8 cellular contexts compared by ENCODE assay signal in the genomic region with DNA sequence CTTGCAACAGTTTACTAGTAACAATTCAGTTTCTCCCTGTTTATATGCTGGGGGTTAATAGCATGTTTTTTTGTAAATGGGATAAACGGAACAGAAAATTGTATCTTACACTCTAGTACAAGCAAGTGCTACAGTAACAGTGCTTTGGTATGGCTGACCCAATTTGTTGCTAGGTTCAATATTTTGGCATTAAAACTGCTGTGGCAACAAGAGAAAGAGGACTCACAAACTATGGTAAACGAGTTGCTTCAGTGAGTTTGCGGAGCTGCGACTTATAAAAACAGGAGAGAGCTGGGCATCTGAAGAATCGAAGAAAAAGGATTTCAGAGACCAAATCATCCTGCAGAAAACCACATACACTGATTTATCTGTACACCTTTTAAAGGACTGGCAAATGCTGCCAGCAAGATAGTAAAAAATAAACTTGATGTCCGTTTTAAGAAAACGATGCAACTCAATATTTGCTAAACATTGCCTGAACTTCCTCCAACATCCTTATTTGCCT. TPM values are rescaled to one million over a fixed set of nuclear protein-coding genes. Genes with fewer than 3 reads are reported as not detected.
DNase-seq lines count a peak whose midpoint lies in the region; ATAC-seq and TF ChIP-seq lines count a peak whose summit lies in the region.

No MANE protein-coding gene starts in this region.

- peak; percentile 19 for DNase-seq in NCI-H748 (lab: John Stamatoyannopoulos, UW; ENCODE audit: unreplicated experiment)
- no peak for DNase-seq in NCI-H748 treated with DMSO at 0.1 percent for 48 hours (lab: John Stamatoyannopoulos, UW)
- no peak for DNase-seq in activated CD4-positive, alpha-beta memory T cell treated with anti-CD3 and anti-CD28 coated beads, Interleukin-2, amount 10 ng/mL, durations not matched to agents 7 days and 5 days
- peak; percentile 43 for DNase-seq in globus pallidus (ENCODE audit: low spot score)
- DNase-seq in gastrocnemius medialis: no peak
- DNase-seq in posterior vena cava (ENCODE audit: low spot score): no peak
- DNase-seq in OCI-M2 (lab: John Stamatoyannopoulos, UW; ENCODE audit: unreplicated experiment): no peak

- H3K36me3 Mint-ChIP-seq in activated CD4-positive, alpha-beta memory T cell treated with anti-CD3 and anti-CD28 coated beads, Interleukin-2, amount 10 ng/mL, durations not matched to agents 7 days and 5 days (ENCODE audit: low read depth): peaks cover 47% of the 10 kb centered on the region

- in situ Hi-C loops in gastrocnemius medialis (cut with MboI; ENCODE audit: low sequenced_read_pairs in 4 of 4): loop anchor here in 1 of 4 donors (25.0 kb wide), 1 partner anchor 155 kb away; no protein-coding TSS in a partner anchor

- peak overlapping the region; percentile 95 to 99 (median 97) for H3K27ac ChIP-seq in gastrocnemius medialis

- H3K9me3 Mint-ChIP-seq in activated CD4-positive, alpha-beta memory T cell treated with anti-CD3 and anti-CD28 coated beads, Interleukin-2, amount 10 ng/mL, durations not matched to agents 7 days and 5 days: no peaks in the 10 kb centered on the region

- TF ChIP-seq POLR2A in gastrocnemius medialis (IDR thresholded peaks at IDR 0.05): no peak

- H3K27ac Mint-ChIP-seq in activated CD4-positive, alpha-beta memory T cell treated with anti-CD3 and anti-CD28 coated beads, Interleukin-2, amount 10 ng/mL, durations not matched to agents 7 days and 5 days: peak overlapping the region; percentile 97

- POLR2A ChIA-PET in activated CD4-positive, alpha-beta memory T cell treated with anti-CD3 and anti-CD28 coated beads, Interleukin-2, amount 10 ng/mL, durations not matched to agents 7 days and 5 days (lab: Charles Lee): interaction anchor here (1.0 to 4.9 kb wide), 6 partner anchors 8 to 154 kb away, joined by 3 to 46 read pairs (median 6); no protein-coding TSS in a partner anchor

- H3K27me3 Mint-ChIP-seq in activated CD4-positive, alpha-beta memory T cell treated with anti-CD3 and anti-CD28 coated beads, Interleukin-2, amount 10 ng/mL, durations not matched to agents 7 days and 5 days: no peaks in the 10 kb centered on the region

- no peaks in the 10 kb centered on the region for H3K36me3 ChIP-seq in gastrocnemius medialis

- H3K9me3 ChIP-seq in gastrocnemius medialis: no peaks in the 10 kb centered on the region

- no peak for TF ChIP-seq CTCF in gastrocnemius medialis (IDR thresholded peaks at IDR 0.05 in 4 of 5, conservative IDR thresholded peaks at IDR 0.05 in 1 of 5)

- CTCF ChIA-PET in activated CD4-positive, alpha-beta memory T cell treated with anti-CD3 and anti-CD28 coated beads, Interleukin-2, amount 10 ng/mL, durations not matched to agents 7 days and 5 days (lab: Charles Lee): interaction anchor here (1.0 to 1.5 kb wide), 3 partner anchors 8 to 154 kb away, joined by 3 to 5 read pairs (median 3); no protein-coding TSS in a partner anchor

- H3K4me1 ChIP-seq in gastrocnemius medialis: peaks cover 12 to 34% of the 10 kb centered on the region in 2 donors

- peaks cover 51% of the 10 kb centered on the region for H3K4me1 Mint-ChIP-seq in activated CD4-positive, alpha-beta memory T cell treated with anti-CD3 and anti-CD28 coated beads, Interleukin-2, amount 10 ng/mL, durations not matched to agents 7 days and 5 days

- ATAC-seq in gastrocnemius medialis (no peak), GM21381 (IDR thresholded peaks at IDR 0.05; ENCODE audit: unreplicated experiment) (no peak)

- no peaks in the 10 kb centered on the region for H3K27me3 ChIP-seq in gastrocnemius medialis

- intact Hi-C loops in gastrocnemius medialis (cut with DNase I; ENCODE audit: low total_unique reads) (loop anchor here (10.0 kb wide), 1 partner anchor 558 kb away; no protein-coding TSS in a partner anchor), posterior vena cava (cut with DNase I) (loop anchor here in 1 of 2 donors (10.0 kb wide), 1 partner anchor 118 kb away; no protein-coding TSS in a partner anchor)

- H3K4me3 ChIP-seq in gastrocnemius medialis: peak overlapping the region; percentile 82 to 94 (median 85)

- H3K4me3 Mint-ChIP-seq in activated CD4-positive, alpha-beta memory T cell treated with anti-CD3 and anti-CD28 coated beads, Interleukin-2, amount 10 ng/mL, durations not matched to agents 7 days and 5 days: peak overlapping the region; percentile 98

RNA-seq across cellular contexts. Expression of a gene that starts 2.2 kb away (rescaled TPM):
- total RNA-seq in activated CD4-positive, alpha-beta memory T cell treated with anti-CD3 and anti-CD28 coated beads, Interleukin-2, amount 10 ng/mL, durations not matched to agents 7 days and 5 days: 100 to 1,000 TPM; 111 to 121 TPM
- total RNA-seq in gastrocnemius medialis: 10 to 100 TPM; 69.2 to 80.1 (median 77.2) TPM
- total RNA-seq in posterior vena cava: 100 to 1,000 TPM; 126 to 138 TPM

RNA-seq across cellular contexts. Expression of a gene that starts 2.6 kb away (rescaled TPM):
- total RNA-seq in activated CD4-positive, alpha-beta memory T cell treated with anti-CD3 and anti-CD28 coated beads, Interleukin-2, amount 10 ng/mL, durations not matched to agents 7 days and 5 days: 10 to 100 TPM; 31.0 to 31.4 TPM
- total RNA-seq in gastrocnemius medialis: 10 to 100 TPM in 3 of 4 donors, 1 to 10 TPM in 1; 7.2 to 15.2 (median 12.3) TPM
- 10 to 100 TPM; 35.1 to 35.8 TPM for total RNA-seq in posterior vena cava

Comparison
In these comparisons a context has a peak if more than half of its experiments do, and no peak if none do; other contexts are left out.
1. DNase-seq: peak in NCI-H748 (single experiment) and globus pallidus (single experiment); none in NCI-H748 treated with DMSO at 0.1 percent for 48 hours (single experiment), activated CD4-positive, alpha-beta memory T cell treated with anti-CD3 and anti-CD28 coated beads, Interleukin-2, amount 10 ng/mL, durations not matched to agents 7 days and 5 days (single experiment), gastrocnemius medialis (0 of 2), posterior vena cava (single experiment) and OCI-M2 (single experiment).